ENCODE assay signal across 13 cellular contexts in the genomic region with DNA sequence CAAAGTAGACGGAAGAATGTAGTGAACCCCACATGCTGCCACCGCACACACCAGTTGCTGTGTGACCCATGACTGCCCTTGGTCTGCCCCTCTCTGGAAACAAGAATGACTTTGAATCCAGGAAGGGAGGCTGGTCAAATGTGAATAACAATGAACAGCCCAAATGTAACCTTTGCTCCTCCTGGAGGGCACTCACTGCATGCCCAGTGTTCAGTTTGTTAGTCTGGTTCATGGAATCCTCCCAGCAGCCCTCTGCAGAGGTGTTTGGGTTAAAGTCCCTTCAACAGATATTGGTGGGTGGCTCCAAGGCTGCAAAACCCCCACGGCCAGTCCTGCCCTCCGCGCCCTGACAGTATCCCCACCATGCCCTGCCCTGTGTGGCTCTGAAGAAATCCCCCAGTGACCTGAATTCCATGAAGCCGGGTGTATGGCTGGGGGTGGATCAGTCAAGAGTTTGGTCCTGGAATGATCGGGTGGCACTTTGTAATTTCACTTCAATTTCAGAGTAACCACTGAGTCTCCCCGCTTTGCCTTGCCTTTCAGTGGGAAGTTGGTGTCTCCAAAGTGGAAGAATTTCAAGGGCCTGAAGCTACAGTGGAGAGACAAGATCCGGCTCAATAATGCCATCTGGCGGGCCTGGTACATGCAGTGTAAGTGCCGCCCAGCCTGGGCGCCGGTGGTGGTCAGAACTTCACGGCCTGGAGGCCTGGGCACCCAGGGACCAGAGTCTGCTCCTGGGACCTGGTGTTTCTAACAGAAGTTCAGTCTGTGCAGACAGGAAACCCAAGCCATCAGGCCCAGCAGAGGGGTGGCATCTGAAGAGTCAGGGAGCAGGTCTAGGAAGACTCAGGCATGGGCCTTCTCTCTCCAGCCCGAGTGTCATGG. TPM values are rescaled to one million over a fixed set of nuclear protein-coding genes. Genes with fewer than 3 reads are reported as not detected.
A peak's percentile ranks its signal among the peaks of the same experiment; 100 is the strongest.
DNase-seq lines count a peak whose midpoint lies in the region; ATAC-seq and TF ChIP-seq lines count a peak whose summit lies in the region.
"Had no signal": no experiment of that assay in that cellular context is flagged by ENCODE, and none has a peak within 500 bp of the region (broad histone marks: within the 10 kb centered on the region; RNA-seq: fewer than 3 reads in every experiment).

No MANE protein-coding gene starts in this region.

- no peak overlapping the region for H3K4me3 ChIP-seq in heart left ventricle
- no peak overlapping the region for H3K4me3 ChIP-seq in right atrium auricular region
- H3K4me3 ChIP-seq in lower lobe of right lung: no peak overlapping the region
- H3K4me3 ChIP-seq in aorta (ENCODE audit: low read length in 2 of 2): no peak overlapping the region
- no peak overlapping the region for H3K4me3 ChIP-seq in coronary artery
- H3K4me3 ChIP-seq: upper lobe of left lung had no signal

- TF ChIP-seq CTCF in heart left ventricle (IDR thresholded peaks at IDR 0.05) (peak in 8 of 12 donors; percentile 11 to 47 (median 24)), right atrium auricular region (IDR thresholded peaks at IDR 0.05) (peak in 1 of 2 donors; percentile 47), lower lobe of right lung (IDR thresholded peaks at IDR 0.05) (no peak), coronary artery (IDR thresholded peaks at IDR 0.05) (no peak)

- no peak for TF ChIP-seq POLR2A in heart left ventricle (IDR thresholded peaks at IDR 0.05)

- intact Hi-C loops in heart left ventricle (cut with DNase I) (loop anchor here in 5 of 10 donors (5.0 to 10.0 kb wide), 2 partner anchors 210 to 212 kb away; a partner anchor contains a TSS), lower lobe of right lung (cut with DNase I) (loop anchor here (10.0 kb wide), 1 partner anchor 72 kb away; no protein-coding TSS in a partner anchor), aorta (cut with DNase I) (loop anchor here in 1 of 2 donors (10.0 kb wide), 1 partner anchor 212 kb away; a partner anchor contains a TSS)

- H3K9me3 ChIP-seq in heart left ventricle: no peaks in the 10 kb centered on the region
- no peaks in the 10 kb centered on the region for H3K9me3 ChIP-seq in right atrium auricular region
- H3K9me3 ChIP-seq in lower lobe of right lung: no peaks in the 10 kb centered on the region
- no peaks in the 10 kb centered on the region for H3K9me3 ChIP-seq in aorta (ENCODE audit: control insufficient read depth, low read length)
- H3K9me3 ChIP-seq: upper lobe of left lung had no signal

- WGBS in heart left ventricle, 4 donors: 77 to 84% (median 81%) methylated on average over 11 to 15 of the region's 15 CpGs
- whole genome bisulfite sequencing in aorta, 2 donors: 81 to 84% methylated on average over 15 of the region's 15 CpGs

- no peaks in the 10 kb centered on the region for H3K27me3 ChIP-seq in heart left ventricle
- H3K27me3 ChIP-seq in right atrium auricular region: no peaks in the 10 kb centered on the region
- no peaks in the 10 kb centered on the region for H3K27me3 ChIP-seq in lower lobe of right lung (ENCODE audit: low read depth)
- H3K27me3 ChIP-seq in aorta (ENCODE audit: control insufficient read depth in 1 of 2, insufficient read depth in 2 of 2, low read length in 1 of 2): no peaks in the 10 kb centered on the region
- H3K27me3 ChIP-seq: upper lobe of left lung had no signal

- DNase-seq in heart left ventricle: peak in 1 of 5 donors; percentile 52
- no peak for DNase-seq in right atrium auricular region (ENCODE audit: low spot score)
- DNase-seq in T47D (ENCODE audit: low read depth in 1 of 2, low spot score in 1 of 2): peak; percentile 84 to 86
- peak; percentile 26 for DNase-seq in lower lobe of right lung
- DNase-seq in aorta: peak; percentile 22 to 44
- no peak for DNase-seq in coronary artery (ENCODE audit: low spot score)
- no peak for DNase-seq in NCI-H146 (lab: John Stamatoyannopoulos, UW)
- DNase-seq: activated CD4-positive, alpha-beta T cell treated with anti-CD3 and anti-CD28 coated beads for 1 hour; AML-193; NCI-H1417 treated with DMSO at 0.1 percent for 48 hours; upper lobe of left lung had no signal

- peaks cover 0 to 47% (median 23%) of the 10 kb centered on the region in 12 donors for H3K4me1 ChIP-seq in heart left ventricle
- peaks cover 0 to 43% of the 10 kb centered on the region in 2 donors for H3K4me1 ChIP-seq in right atrium auricular region
- peaks cover 36% of the 10 kb centered on the region for H3K4me1 ChIP-seq in lower lobe of right lung
- H3K4me1 ChIP-seq in aorta (ENCODE audit: control insufficient read depth in 1 of 2, insufficient read depth in 2 of 2, low read length in 2 of 2): no peaks in the 10 kb centered on the region

- H3K36me3 ChIP-seq in heart left ventricle: peaks cover 0 to 51% (median 45%) of the 10 kb centered on the region in 9 donors
- peaks cover 45% of the 10 kb centered on the region for H3K36me3 ChIP-seq in right atrium auricular region
- peaks cover 49% of the 10 kb centered on the region for H3K36me3 ChIP-seq in lower lobe of right lung
- peaks cover 7 to 13% of the 10 kb centered on the region in 2 donors for H3K36me3 ChIP-seq in aorta (ENCODE audit: control insufficient read depth in 1 of 2, insufficient read depth in 2 of 2, low read length in 1 of 2)

- in situ Hi-C loops in T47D (cut with HindIII; ENCODE audit: low pct_unique_long_range_greater_than_20kb, low sequenced_read_pairs): no loop called here

- H3K27ac ChIP-seq in heart left ventricle (peak overlapping the region in 1 of 12 donors; percentile 19), right atrium auricular region (no peak overlapping the region), lower lobe of right lung (no peak overlapping the region), aorta (ENCODE audit: low read depth in 1 of 2, low read length in 2 of 2) (no peak overlapping the region), coronary artery (no peak overlapping the region)
- H3K27ac ChIP-seq: HL-60, upper lobe of left lung had no signal

- ATAC-seq in heart left ventricle (peak in 1 of 4 donors; percentile 46), lower lobe of right lung (no peak), aorta (ENCODE audit: low FRiP score) (no peak), HG02610 (IDR thresholded peaks at IDR 0.05; ENCODE audit: unreplicated experiment) (no peak)

RNA-seq across cellular contexts. Expression of a gene that starts 47.1 kb away (rescaled TPM):
- total RNA-seq in heart left ventricle: not detected
- not detected for polyA plus RNA-seq in heart left ventricle
- not detected for total RNA-seq in right atrium auricular region
- total RNA-seq in lower lobe of right lung: not detected
- total RNA-seq in aorta: not detected
- not detected for polyA plus RNA-seq in aorta
- total RNA-seq: upper lobe of left lung had no signal

RNA-seq across cellular contexts. Expression of a gene that starts 48.4 kb away (rescaled TPM):
- total RNA-seq in heart left ventricle: 10 to 100 TPM; 14.3 to 39.6 (median 22.7) TPM
- 10 to 100 TPM; 19.8 to 31.7 TPM for polyA plus RNA-seq in heart left ventricle
- 10 to 100 TPM; 14.2 to 24.1 TPM for total RNA-seq in right atrium auricular region
- 55.9 TPM for total RNA-seq in lower lobe of right lung
- total RNA-seq in aorta: 10 to 100 TPM; 49.8 to 65.1 TPM
- polyA plus RNA-seq in aorta: 10 to 100 TPM; 10.3 to 39.0 TPM

RNA-seq across cellular contexts. Expression of a gene that starts 56.0 kb away (rescaled TPM):
- 1 to 10 TPM in 2 of 9 donors, under 1 TPM in 6, not detected in 1; 0.31 to 1.9 (median 0.92) TPM for total RNA-seq in heart left ventricle
- polyA plus RNA-seq in heart left ventricle: under 1 TPM; 0.15 to 0.38 TPM
- 1 to 10 TPM in 1 of 2 donors, under 1 TPM in 1; 0.71 to 1.8 TPM for total RNA-seq in right atrium auricular region
- total RNA-seq in lower lobe of right lung: 4.2 TPM
- total RNA-seq in aorta: not detected
- not detected for polyA plus RNA-seq in aorta

Comparison
In these comparisons a context has a peak if more than half of its experiments do, and no peak if none do; other contexts are left out.
1. DNase-seq: peak in T47D (2 of 2), lower lobe of right lung (single experiment) and aorta (2 of 2); none in right atrium auricular region (single experiment), coronary artery (single experiment) and NCI-H146 (single experiment).
2. CTCF ChIP-seq: peak in heart left ventricle (8 of 12); none in lower lobe of right lung (single experiment) and coronary artery (single experiment).